Comparison of ENCODE assay signal across 9 cellular contexts in genomic region chrX:70432936-70433847, GRCh38. TPM values are rescaled to one million over a fixed set of nuclear protein-coding genes. Genes with fewer than 3 reads are reported as not detected.
DNase-seq lines count a peak whose midpoint lies in the region; ATAC-seq, FAIRE-seq and TF ChIP-seq lines count a peak whose summit lies in the region.
"Had no signal": no experiment of that assay in that cellular context is flagged by ENCODE, and none has a peak within 500 bp of the region (broad histone marks: within the 10 kb centered on the region; RNA-seq: fewer than 3 reads in every experiment).

No MANE protein-coding gene starts in this region.

- peaks cover 12% of the 10 kb centered on the region for H3K4me1 Mint-ChIP-seq in activated T-cell treated with anti-CD3 and anti-CD28 coated beads, Interleukin-2, amount 50 U/mL, for 24 hours (ENCODE audit: low read depth)
- H3K4me1 Mint-ChIP-seq in WTC11: peaks cover 16% of the 10 kb centered on the region

- H3K4me1 ChIP-seq in hepatocyte (ENCODE audit: insufficient read depth) (no peaks in the 10 kb centered on the region), testis (no peaks in the 10 kb centered on the region)

- no peaks in the 10 kb centered on the region for H3K9me3 Mint-ChIP-seq in activated T-cell treated with anti-CD3 and anti-CD28 coated beads, Interleukin-2, amount 50 U/mL, for 24 hours
- no peaks in the 10 kb centered on the region for H3K9me3 Mint-ChIP-seq in WTC11

- H2AFZ ChIP-seq in hepatocyte: peak overlapping the region; percentile 63

- POLR2A ChIA-PET in WTC11 (lab: Charles Lee): interaction anchor here (1.1 to 3.8 kb wide), 2 partner anchors 10 to 11 kb away, joined by 4 to 20 read pairs; partner anchors contain the start of genes DLG3 and GDPD2

- CTCF ChIA-PET in WTC11 (lab: Charles Lee): interaction anchor here (1.2 to 5.1 kb wide), 6 partner anchors 9 to 232 kb away, joined by 3 to 94 read pairs (median 7); partner anchors contain the start of genes DLG3 and GDPD2

- H3K36me3 ChIP-seq in hepatocyte (replicated peaks; ENCODE audit: insufficient read depth, low read depth) (no peaks in the 10 kb centered on the region), testis (ENCODE audit: low read depth, missing control alignments) (no peaks in the 10 kb centered on the region)

- H4K20me1 ChIP-seq in hepatocyte (ENCODE audit: insufficient read depth, poor library complexity, severe bottlenecking): no peaks in the 10 kb centered on the region

- peak overlapping the region; percentile 55 for H3K4me3 ChIP-seq in hepatocyte
- peak overlapping the region; percentile 59 to 69 for H3K4me3 ChIP-seq in testis

- H3K9me3 ChIP-seq in hepatocyte (ENCODE audit: low read depth) (no peaks in the 10 kb centered on the region), testis (no peaks in the 10 kb centered on the region)

- no peak for FAIRE-seq in urothelium cell line (lab: Jason Lieb, UNC)

- H3K27ac Mint-ChIP-seq in activated T-cell treated with anti-CD3 and anti-CD28 coated beads, Interleukin-2, amount 50 U/mL, for 24 hours: peak overlapping the region; percentile 90
- no peak overlapping the region for H3K27ac Mint-ChIP-seq in WTC11

- no peaks in the 10 kb centered on the region for H3K27me3 ChIP-seq in hepatocyte
- no peaks in the 10 kb centered on the region for H3K27me3 ChIP-seq in testis

- peak overlapping the region; percentile 63 for H3K27ac ChIP-seq in hepatocyte
- H3K27ac ChIP-seq in testis: no peak overlapping the region

- TF ChIP-seq POLR2A in testis (IDR thresholded peaks at IDR 0.05): no peak

- H3K4me2 ChIP-seq in hepatocyte: peak overlapping the region; percentile 81

- no peaks in the 10 kb centered on the region for H3K79me2 ChIP-seq in hepatocyte

- peak overlapping the region; percentile 82 for H3K4me3 Mint-ChIP-seq in activated T-cell treated with anti-CD3 and anti-CD28 coated beads, Interleukin-2, amount 50 U/mL, for 24 hours
- peak overlapping the region; percentile 91 for H3K4me3 Mint-ChIP-seq in WTC11

- no peak for ATAC-seq in WTC11
- no peak for ATAC-seq in HG03442 (IDR thresholded peaks at IDR 0.05; ENCODE audit: unreplicated experiment)

- TF ChIP-seq CTCF in WTC11 (IDR thresholded peaks at IDR 0.05) (no peak), hepatocyte (IDR thresholded peaks at IDR 0.05; ENCODE audit: poor library complexity) (no peak), testis (IDR thresholded peaks at IDR 0.05) (no peak)

- H3K9me2 ChIP-seq in hepatocyte (replicated peaks; ENCODE audit: insufficient read depth): no peaks in the 10 kb centered on the region

- intact Hi-C loops in testis (cut with DNase I; ENCODE audit: low total_unique reads): no loop called here

- WGBS in hepatocyte (ENCODE audit: low lambda C conversion rate, missing lambda C conversion rate): 78% methylated on average over 15 of the region's 15 CpGs
- 40 to 48% methylated on average over 12 to 15 of the region's 15 CpGs for WGBS in testis, 2 donors

- DNase-seq in activated T-cell treated with anti-CD3 and anti-CD28 coated beads, Interleukin-2, amount 50 U/mL, for 24 hours: no peak
- DNase-seq in activated T-cell treated with anti-CD3 and anti-CD28 coated beads for 4 hours: no peak
- DNase-seq in WTC11 (ENCODE audit: low spot score): no peak
- no peak for DNase-seq in hepatocyte (ENCODE audit: low spot score)
- no peak for DNase-seq in testis
- no peak for DNase-seq in urothelium cell line (ENCODE audit: low spot score)
- DNase-seq in activated CD8-positive, alpha-beta memory T cell treated with anti-CD3 and anti-CD28 coated beads, Interleukin-2, amount 50 U/mL, for 4 hours: no peak

- no peaks in the 10 kb centered on the region for H3K36me3 Mint-ChIP-seq in activated T-cell treated with anti-CD3 and anti-CD28 coated beads, Interleukin-2, amount 50 U/mL, for 24 hours (ENCODE audit: low read depth)
- H3K36me3 Mint-ChIP-seq in WTC11: peaks cover 8% of the 10 kb centered on the region; the same call in 1 of the 2 replicates

- peaks cover 46% of the 10 kb centered on the region for H3K27me3 Mint-ChIP-seq in activated T-cell treated with anti-CD3 and anti-CD28 coated beads, Interleukin-2, amount 50 U/mL, for 24 hours
- peaks cover 10% of the 10 kb centered on the region for H3K27me3 Mint-ChIP-seq in WTC11 (ENCODE audit: low read depth)

TF ChIP-seq in WTC11, 78 proteins besides CTCF, POLR2A, EP300 and RAD21:
- TF ChIP-seq SMAD4 (CRISPR knock-in tag; IDR thresholded peaks at IDR 0.05) (no peak), ERG (CRISPR knock-in tag; IDR thresholded peaks at IDR 0.05) (no peak), ZNF532 (CRISPR knock-in tag; IDR thresholded peaks at IDR 0.05; ENCODE audit: borderline replicate concordance) (no peak), JUN (CRISPR knock-in tag; IDR thresholded peaks at IDR 0.05) (no peak), NR3C1 (CRISPR knock-in tag; conservative IDR thresholded peaks at IDR 0.05; ENCODE audit: low read depth) (no peak), ZMAT4 (CRISPR knock-in tag; IDR thresholded peaks at IDR 0.05) (no peak), MYBL2 (CRISPR knock-in tag; IDR thresholded peaks at IDR 0.05) (no peak), JAZF1 (CRISPR knock-in tag; IDR thresholded peaks at IDR 0.05) (no peak)
- TF ChIP-seq, protein P1, sequence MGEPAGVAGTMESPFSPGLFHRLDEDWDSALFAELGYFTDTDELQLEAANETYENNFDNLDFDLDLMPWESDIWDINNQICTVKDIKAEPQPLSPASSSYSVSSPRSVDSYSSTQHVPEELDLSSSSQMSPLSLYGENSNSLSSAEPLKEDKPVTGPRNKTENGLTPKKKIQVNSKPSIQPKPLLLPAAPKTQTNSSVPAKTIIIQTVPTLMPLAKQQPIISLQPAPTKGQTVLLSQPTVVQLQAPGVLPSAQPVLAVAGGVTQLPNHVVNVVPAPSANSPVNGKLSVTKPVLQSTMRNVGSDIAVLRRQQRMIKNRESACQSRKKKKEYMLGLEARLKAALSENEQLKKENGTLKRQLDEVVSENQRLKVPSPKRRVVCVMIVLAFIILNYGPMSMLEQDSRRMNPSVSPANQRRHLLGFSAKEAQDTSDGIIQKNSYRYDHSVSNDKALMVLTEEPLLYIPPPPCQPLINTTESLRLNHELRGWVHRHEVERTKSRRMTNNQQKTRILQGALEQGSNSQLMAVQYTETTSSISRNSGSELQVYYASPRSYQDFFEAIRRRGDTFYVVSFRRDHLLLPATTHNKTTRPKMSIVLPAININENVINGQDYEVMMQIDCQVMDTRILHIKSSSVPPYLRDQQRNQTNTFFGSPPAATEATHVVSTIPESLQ (CRISPR knock-in tag; IDR thresholded peaks at IDR 0.05): no peak
TF ChIP-seq in WTC11: peak in this region for 0.

RNA-seq across cellular contexts. Expression of gene GDPD2, which starts 10.1 kb away (rescaled TPM):
- 7.0 to 9.3 TPM (median 8.8 TPM) in 3 replicates for total RNA-seq in WTC11 (2021)
- total RNA-seq in hepatocyte: 1.6 TPM in 2 replicates
- 2.2 and 2.3 TPM in 2 replicates for polyA plus RNA-seq in hepatocyte
- not detected for total RNA-seq in testis
- polyA plus RNA-seq in testis (ENCODE audit: insufficient read depth, low read depth, low replicate concordance): not detected
- total RNA-seq: liver had no signal
- polyA plus RNA-seq: liver had no signal

RNA-seq across cellular contexts. Expression of gene DLG3, which starts 11.4 kb away (rescaled TPM):
- 41.7 to 46.3 TPM (median 42.8 TPM) in 3 replicates for total RNA-seq in WTC11 (2021)
- total RNA-seq in hepatocyte: 17.7 and 28.5 TPM in 2 replicates
- 9.6 and 13.5 TPM in 2 replicates for polyA plus RNA-seq in hepatocyte
- total RNA-seq in testis: 1 to 10 TPM; 5.6 to 7.1 TPM
- 7.8 TPM for polyA plus RNA-seq in testis (ENCODE audit: insufficient read depth, low read depth, low replicate concordance)
